ENCODE assay signal across 8 cellular contexts in the genomic region with DNA sequence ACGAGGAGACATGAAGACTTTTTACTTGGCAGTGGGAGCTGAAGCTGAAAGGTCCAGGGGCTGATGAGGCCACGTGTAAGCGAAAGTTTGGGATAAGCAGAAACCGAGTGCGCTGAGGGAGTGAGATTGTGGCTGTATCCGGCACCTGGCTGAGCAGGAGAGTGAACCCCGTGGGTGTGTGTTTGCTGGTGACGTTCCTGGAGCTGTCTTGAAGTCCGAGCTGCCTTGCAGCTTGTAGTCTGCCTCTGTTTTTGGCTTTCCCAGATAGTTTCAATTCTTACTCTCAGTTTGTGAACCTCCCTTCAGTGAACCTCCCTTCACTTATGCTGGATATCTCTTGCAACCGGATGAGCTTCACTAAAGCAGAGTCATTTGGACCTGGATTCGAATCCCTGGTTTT. TPM values are rescaled to one million over a fixed set of nuclear protein-coding genes. Genes with fewer than 3 reads are reported as not detected.
A peak's percentile ranks its signal among the peaks of the same experiment; 100 is the strongest.
DNase-seq lines count a peak whose midpoint lies in the region; ATAC-seq, FAIRE-seq and TF ChIP-seq lines count a peak whose summit lies in the region.
"Not testable (repeated sequence)": the region's sequence is repeated elsewhere in the genome, so short reads cannot be mapped to it uniquely, and the experiment has no call there.

No MANE protein-coding gene starts in this region.

- peaks cover 31% of the 10 kb centered on the region for H3K4me1 Mint-ChIP-seq in Calu3 (ENCODE audit: low read depth, unreplicated experiment)
- H3K4me1 Mint-ChIP-seq in activated CD4-positive, alpha-beta T cell treated with anti-CD3 and anti-CD28 coated beads, Interleukin-2, amount 10 ng/mL, durations not matched to agents 7 days and 5 days = peaks cover 54% of the 10 kb centered on the region
- H3K4me1 Mint-ChIP-seq in activated T-cell treated with anti-CD3 and anti-CD28 coated beads, Interleukin-2, amount 50 U/mL, for 24 hours (ENCODE audit: low read depth) = peaks cover 39% of the 10 kb centered on the region
- H3K4me1 Mint-ChIP-seq in activated naive CD4-positive, alpha-beta T cell treated with anti-CD3 and anti-CD28 coated beads, Interleukin-2, amount 10 ng/mL, durations not matched to agents 7 days and 5 days = peaks cover 64% of the 10 kb centered on the region
- peaks cover 31 to 36% of the 10 kb centered on the region in 2 donors for H3K4me1 Mint-ChIP-seq in natural killer cell treated with Interleukin-12 subunit alpha and Interleukin-12 subunit beta and Interleukin-15 and Interleukin-18, amount 100 ng/mL, for 72 hours (ENCODE audit: low read depth in 2 of 2)

- ATAC-seq in K562; natural killer cell treated with Interleukin-12 subunit alpha and Interleukin-12 subunit beta and Interleukin-15 and Interleukin-18, amount 100 ng/mL, for 72 hours: not testable (repeated sequence)

- intact Hi-C loops in Calu3 (cut with micrococcal nuclease; ENCODE audit: unreplicated experiment); OCI-LY7 (cut with micrococcal nuclease; ENCODE audit: unreplicated experiment); K562 (cut with micrococcal nuclease): not testable (repeated sequence)

- H3K4me2 ChIP-seq in Loucy (ENCODE audit: low read depth, low read length, poor library complexity, severe bottlenecking) (peak overlapping the region; percentile 72), OCI-LY7 (ENCODE audit: low read length) (peak overlapping the region; percentile 99), K562 (ENCODE audit: insufficient read depth, low read length) (peak overlapping the region; percentile 52)

- TF ChIP-seq CTCF in Calu3 (IDR thresholded peaks at IDR 0.05; ENCODE audit: unreplicated experiment); Loucy (conservative IDR thresholded peaks at IDR 0.05; ENCODE audit: low read length); OCI-LY7 (conservative IDR thresholded peaks at IDR 0.05; ENCODE audit: low read length); K562 (IDR thresholded peaks at IDR 0.05 in 2 of 3, conservative IDR thresholded peaks at IDR 0.05 in 1 of 3; ENCODE audit: insufficient read depth in 2 of 3, low read depth in 1 of 3, low read length in 3 of 3): not testable (repeated sequence)

- BruUV-seq in Calu3 (replicated peaks; lab: Mats Ljungman, UMichigan); OCI-LY7 (replicated peaks; lab: Mats Ljungman, UMichigan); K562 (replicated peaks; lab: Mats Ljungman, UMichigan): not testable (repeated sequence)

- WGBS in K562 (ENCODE audit: insufficient coverage, low coverage, missing lambda C conversion rate) = 40% methylated on average over 3 of the region's 11 CpGs

- H3K36me3 Mint-ChIP-seq in Calu3 (ENCODE audit: insufficient read depth, unreplicated experiment) = peaks cover 39% of the 10 kb centered on the region
- H3K36me3 Mint-ChIP-seq in activated CD4-positive, alpha-beta T cell treated with anti-CD3 and anti-CD28 coated beads, Interleukin-2, amount 10 ng/mL, durations not matched to agents 7 days and 5 days (ENCODE audit: low read depth) = peaks cover 28% of the 10 kb centered on the region
- H3K36me3 Mint-ChIP-seq in activated T-cell treated with anti-CD3 and anti-CD28 coated beads, Interleukin-2, amount 50 U/mL, for 24 hours (ENCODE audit: low read depth) = peaks cover 65% of the 10 kb centered on the region
- H3K36me3 Mint-ChIP-seq in activated naive CD4-positive, alpha-beta T cell treated with anti-CD3 and anti-CD28 coated beads, Interleukin-2, amount 10 ng/mL, durations not matched to agents 7 days and 5 days = peaks cover 25% of the 10 kb centered on the region
- not testable (repeated sequence) for H3K36me3 Mint-ChIP-seq in natural killer cell treated with Interleukin-12 subunit alpha and Interleukin-12 subunit beta and Interleukin-15 and Interleukin-18, amount 100 ng/mL, for 72 hours

- H3K9me1 ChIP-seq in K562 (ENCODE audit: control insufficient read depth, insufficient read depth, low read length) = not testable (repeated sequence)

- not testable (repeated sequence) for H3F3A ChIP-seq in Loucy (ENCODE audit: low read depth)

- in situ Hi-C loops in K562 (cut with MboI) = not testable (repeated sequence)

- not testable (repeated sequence) for H3K9me3 Mint-ChIP-seq in Calu3 (ENCODE audit: low read depth, unreplicated experiment); activated CD4-positive, alpha-beta T cell treated with anti-CD3 and anti-CD28 coated beads, Interleukin-2, amount 10 ng/mL, durations not matched to agents 7 days and 5 days; activated T-cell treated with anti-CD3 and anti-CD28 coated beads, Interleukin-2, amount 50 U/mL, for 24 hours; activated naive CD4-positive, alpha-beta T cell treated with anti-CD3 and anti-CD28 coated beads, Interleukin-2, amount 10 ng/mL, durations not matched to agents 7 days and 5 days; natural killer cell treated with Interleukin-12 subunit alpha and Interleukin-12 subunit beta and Interleukin-15 and Interleukin-18, amount 100 ng/mL, for 72 hours

- H3K4me3 ChIP-seq in Loucy (ENCODE audit: low read length, poor library complexity, severe bottlenecking) (peak overlapping the region; percentile 58), OCI-LY7 (ENCODE audit: low read depth, low read length, poor library complexity, severe bottlenecking) (peak overlapping the region; percentile 82), K562 (peak overlapping the region; percentile 13; the same call in 1 of the 2 replicates)

- not testable (repeated sequence) for DNase-seq in Calu3; OCI-LY7 (ENCODE audit: low spot score); activated CD4-positive, alpha-beta T cell treated with anti-CD3 and anti-CD28 coated beads, Interleukin-2, amount 10 ng/mL, durations not matched to agents 7 days and 5 days; activated T-cell treated with anti-CD3 and anti-CD28 coated beads, Interleukin-2, amount 50 U/mL, for 24 hours; activated naive CD4-positive, alpha-beta T cell treated with anti-CD3 and anti-CD28 coated beads, Interleukin-2, amount 10 ng/mL, durations not matched to agents 7 days and 5 days; natural killer cell treated with Interleukin-12 subunit alpha and Interleukin-12 subunit beta and Interleukin-15 and Interleukin-18, amount 100 ng/mL, for 72 hours (ENCODE audit: low spot score)
- peak in 1 of 4 experiments; percentile 20 for DNase-seq in K562 (ENCODE audit: extremely low read depth in 1 of 4, low spot score in 3 of 4)

- peak overlapping the region; percentile 88 for H3K9ac ChIP-seq in Loucy (ENCODE audit: low read depth, low read length, poor library complexity, severe bottlenecking)
- peak overlapping the region; percentile 64 to 81; a peak in 2 of 4 replicates for H3K9ac ChIP-seq in K562 (ENCODE audit: insufficient read depth in 1 of 2, low read depth in 2 of 2, low read length in 2 of 2)

- H3K27me3 ChIP-seq in Loucy (ENCODE audit: insufficient read depth, low read length, poor library complexity, severe bottlenecking); K562 (ENCODE audit: control insufficient read depth in 2 of 2, insufficient read depth in 2 of 2, low read length in 2 of 2): not testable (repeated sequence)

- TF ChIP-seq RAD21 in K562 (CRISPR knock-in tag; conservative IDR thresholded peaks at IDR 0.05 in 1 of 2, IDR thresholded peaks at IDR 0.05 in 1 of 2) = not testable (repeated sequence)

- H3K27me3 Mint-ChIP-seq in Calu3 (ENCODE audit: unreplicated experiment); activated CD4-positive, alpha-beta T cell treated with anti-CD3 and anti-CD28 coated beads, Interleukin-2, amount 10 ng/mL, durations not matched to agents 7 days and 5 days; activated T-cell treated with anti-CD3 and anti-CD28 coated beads, Interleukin-2, amount 50 U/mL, for 24 hours; activated naive CD4-positive, alpha-beta T cell treated with anti-CD3 and anti-CD28 coated beads, Interleukin-2, amount 10 ng/mL, durations not matched to agents 7 days and 5 days; natural killer cell treated with Interleukin-12 subunit alpha and Interleukin-12 subunit beta and Interleukin-15 and Interleukin-18, amount 100 ng/mL, for 72 hours: not testable (repeated sequence)

- peak overlapping the region; percentile 91 for H3K4me3 Mint-ChIP-seq in Calu3 (ENCODE audit: low read depth, unreplicated experiment)
- not testable (repeated sequence) for H3K4me3 Mint-ChIP-seq in activated CD4-positive, alpha-beta T cell treated with anti-CD3 and anti-CD28 coated beads, Interleukin-2, amount 10 ng/mL, durations not matched to agents 7 days and 5 days
- peak overlapping the region; percentile 38 for H3K4me3 Mint-ChIP-seq in activated T-cell treated with anti-CD3 and anti-CD28 coated beads, Interleukin-2, amount 50 U/mL, for 24 hours
- peak overlapping the region; percentile 35 for H3K4me3 Mint-ChIP-seq in activated naive CD4-positive, alpha-beta T cell treated with anti-CD3 and anti-CD28 coated beads, Interleukin-2, amount 10 ng/mL, durations not matched to agents 7 days and 5 days
- peak overlapping the region; percentile 21 for H3K4me3 Mint-ChIP-seq in natural killer cell treated with Interleukin-12 subunit alpha and Interleukin-12 subunit beta and Interleukin-15 and Interleukin-18, amount 100 ng/mL, for 72 hours

- not testable (repeated sequence) for H3K27ac Mint-ChIP-seq in Calu3 (ENCODE audit: unreplicated experiment); activated T-cell treated with anti-CD3 and anti-CD28 coated beads, Interleukin-2, amount 50 U/mL, for 24 hours; activated naive CD4-positive, alpha-beta T cell treated with anti-CD3 and anti-CD28 coated beads, Interleukin-2, amount 10 ng/mL, durations not matched to agents 7 days and 5 days; natural killer cell treated with Interleukin-12 subunit alpha and Interleukin-12 subunit beta and Interleukin-15 and Interleukin-18, amount 100 ng/mL, for 72 hours
- H3K27ac Mint-ChIP-seq in activated CD4-positive, alpha-beta T cell treated with anti-CD3 and anti-CD28 coated beads, Interleukin-2, amount 10 ng/mL, durations not matched to agents 7 days and 5 days = peak overlapping the region; percentile 19

- H3K36me3 ChIP-seq in Loucy (ENCODE audit: insufficient read depth, low read length); K562 (ENCODE audit: control insufficient read depth, insufficient read depth, low read length): not testable (repeated sequence)
- H3K36me3 ChIP-seq in OCI-LY7 (ENCODE audit: insufficient read depth, low read length) = peaks cover 23% of the 10 kb centered on the region

- H4K20me1 ChIP-seq in Loucy (ENCODE audit: insufficient read depth, low read length, poor library complexity, severe bottlenecking); OCI-LY7 (ENCODE audit: insufficient read depth, low read length); K562 (replicated peaks; ENCODE audit: control insufficient read depth, insufficient read depth, low read length): not testable (repeated sequence)

- TF ChIP-seq EP300 in K562 (IDR thresholded peaks at IDR 0.05; ENCODE audit: low read length) = not testable (repeated sequence)

- not testable (repeated sequence) for H3K9me3 ChIP-seq in Loucy (ENCODE audit: insufficient read depth, low read depth, low read length); OCI-LY7 (ENCODE audit: low read length); K562 (replicated peaks; ENCODE audit: control insufficient read depth, insufficient read depth, low read depth, low read length)

- CTCF ChIA-PET in Calu3 (lab: Charles Lee); OCI-LY7 (lab: Charles Lee; ENCODE audit: unreplicated experiment); activated CD4-positive, alpha-beta T cell treated with anti-CD3 and anti-CD28 coated beads, Interleukin-2, amount 10 ng/mL, durations not matched to agents 7 days and 5 days (lab: Charles Lee); activated naive CD4-positive, alpha-beta T cell treated with anti-CD3 and anti-CD28 coated beads, Interleukin-2, amount 10 ng/mL, durations not matched to agents 7 days and 5 days (lab: Charles Lee); K562 (lab: Yijun Ruan, JAX; ENCODE audit: low intra/inter-chr PET ratio): not testable (repeated sequence)

- not testable (repeated sequence) for H3K9me2 ChIP-seq in Loucy (replicated peaks; ENCODE audit: low read depth, low read length); OCI-LY7 (ENCODE audit: insufficient read depth, low read length)

- TF ChIP-seq POLR2A in K562 (conservative IDR thresholded peaks at IDR 0.05) = not testable (repeated sequence)

- H3K4me1 ChIP-seq in Loucy (ENCODE audit: insufficient read depth, low read length, poor library complexity, severe bottlenecking); K562 (replicated peaks in 1 of 2; ENCODE audit: control insufficient read depth in 2 of 2, insufficient read depth in 2 of 2, low read length in 2 of 2): not testable (repeated sequence)
- H3K4me1 ChIP-seq in OCI-LY7 (ENCODE audit: insufficient read depth, low read length, poor library complexity, severe bottlenecking) = peaks cover 19% of the 10 kb centered on the region

- H2AFZ ChIP-seq in Loucy (ENCODE audit: low read length); OCI-LY7 (ENCODE audit: low read length); K562 (ENCODE audit: low read depth, low read length): not testable (repeated sequence)

- POLR2A ChIA-PET in OCI-LY7 (lab: Charles Lee); activated CD4-positive, alpha-beta T cell treated with anti-CD3 and anti-CD28 coated beads, Interleukin-2, amount 10 ng/mL, durations not matched to agents 7 days and 5 days (lab: Charles Lee); K562 (lab: Yijun Ruan, JAX): not testable (repeated sequence)

- H3K79me2 ChIP-seq in Loucy (ENCODE audit: insufficient read depth, low read length) = peaks cover 57% of the 10 kb centered on the region
- peaks cover 47% of the 10 kb centered on the region for H3K79me2 ChIP-seq in OCI-LY7 (ENCODE audit: insufficient read depth, low read depth, low read length)
- peaks cover 34% of the 10 kb centered on the region for H3K79me2 ChIP-seq in K562 (ENCODE audit: control insufficient read depth, insufficient read depth, low read length)

- not testable (repeated sequence) for FAIRE-seq in K562 (lab: Jason Lieb, UNC)

- not testable (repeated sequence) for H3K27ac ChIP-seq in OCI-LY7 (ENCODE audit: low read depth, low read length, poor library complexity, severe bottlenecking); K562 (ENCODE audit: extremely low read depth, low read depth, low read length)

RNA-seq across cellular contexts. Expression of a gene that starts 2.5 kb away (rescaled TPM):
- 126 and 134 TPM in 2 replicates for total RNA-seq in Calu3 (2022)
- total RNA-seq in OCI-LY7 (2014; rRNA removed; shearing (Covaris generic)) = 170 and 189 TPM in 2 replicates
- 262 and 315 TPM in 2 replicates for total RNA-seq in OCI-LY7 (2022)
- 100 to 1,000 TPM; 143 to 181 TPM for total RNA-seq in activated CD4-positive, alpha-beta T cell treated with anti-CD3 and anti-CD28 coated beads, Interleukin-2, amount 10 ng/mL, durations not matched to agents 7 days and 5 days
- 399 and 677 TPM in 2 replicates for total RNA-seq in K562 (2011; cell fraction: chromatin; rRNA removed; ENCODE audit: low replicate concordance)
- 337 and 381 TPM in 2 replicates for total RNA-seq in K562 (2011; cell fraction: nucleolus; rRNA removed)
- total RNA-seq in K562 (2011; cell fraction: nucleoplasm; rRNA removed) = 261 and 283 TPM in 2 replicates
- 47.6 and 52.0 TPM in 2 replicates for total RNA-seq in K562 (2014; rRNA removed)
- total RNA-seq in K562 (2014; rRNA removed; fragmentation: Illumina TruSeq; extraction: Trizol) = 29.9 and 30.0 TPM in 2 replicates
- 35.3 and 37.5 TPM in 2 replicates for total RNA-seq in K562 (2015; rRNA removed; fragmentation: Illumina TruSeq; extraction: Trizol)
- total RNA-seq in K562 (2021) = 88.9 and 93.2 TPM in 2 replicates
- 47.1 and 55.0 TPM in 2 replicates for polyA plus RNA-seq in K562 (2011; rRNA removed)
- 29.8 and 31.9 TPM in 2 replicates for polyA plus RNA-seq in K562 (2011; cell fraction: cytosol; rRNA removed)
- polyA plus RNA-seq in K562 (2011; cell fraction: nucleus; rRNA removed) = 348 and 459 TPM in 2 replicates
- 57.0 and 73.6 TPM in 2 replicates for polyA plus RNA-seq in K562 (2012)
- polyA plus RNA-seq in K562 (2014; fragmentation: Illumina TruSeq; extraction: Trizol) = 42.5 and 45.3 TPM in 2 replicates
- polyA plus RNA-seq in K562 (2014; fragmentation: Nextera tagmentation; extraction: Ambion mirVana) = 1 to 10 TPM; 3.6 to 5.5 TPM
- polyA plus RNA-seq in K562 (2014; rRNA removed) = 70.7 and 73.1 TPM in 2 replicates
- 53.7 and 55.3 TPM in 2 replicates for polyA minus RNA-seq in K562 (2011; rRNA and poly(A)+ RNA removed)
- polyA minus RNA-seq in K562 (2011; cell fraction: cytosol; rRNA and poly(A)+ RNA removed) = 22.5 and 25.8 TPM in 2 replicates
- polyA minus RNA-seq in K562 (2011; cell fraction: nucleus; rRNA and poly(A)+ RNA removed) = 140 and 145 TPM in 2 replicates
- total RNA-seq in natural killer cell treated with Interleukin-12 subunit alpha and Interleukin-12 subunit beta and Interleukin-15 and Interleukin-18, amount 100 ng/mL, for 72 hours = 100 to 1,000 TPM; 102 to 257 TPM

Comparison
In these comparisons a context has a peak if more than half of its experiments do, and no peak if none do; other contexts are left out.
1. H3K4me3 ChIP-seq: peak in every context shown above with its lines; median percentile 82 in OCI-LY7; 58 in Loucy; 13 in K562.